In genomic region chr10:116324227-116324950, GRCh38 we compare ENCODE assay signal across 1 cellular context.
TF ChIP-seq lines count a peak whose summit lies in the region.

TSS of gene CCDC172 (plus strand) at chr10:116324448. CDS start at chr10:116325012, 564 bp downstream.

TF ChIP-seq in H1, 55 proteins besides CTCF, POLR2A, EP300 and RAD21 (continued from another document):
- TF ChIP-seq ATF2 (IDR thresholded peaks at IDR 0.05; ENCODE audit: low read length), result 0 out of 2 replicates have a peak, but pooled peaks have one; percentile 9
TF ChIP-seq in H1: peak in this region for 3.
